Comparison of ENCODE assay signal across 17 cellular contexts in genomic region chr7:117347962-117348672, GRCh38.
DNase-seq lines count a peak whose midpoint lies in the region; ATAC-seq and TF ChIP-seq lines count a peak whose summit lies in the region.
"Had no signal": no experiment of that assay in that cellular context is flagged by ENCODE, and none has a peak within 500 bp of the region (broad histone marks: within the 10 kb centered on the region; RNA-seq: fewer than 3 reads in every experiment).

No MANE protein-coding gene starts in this region.

- no peak for DNase-seq in NCI-H69 (lab: John Stamatoyannopoulos, UW)
- DNase-seq in glomerular visceral epithelial cell (ENCODE audit: extremely low spot score): no peak
- DNase-seq in inferior parietal cortex (ENCODE audit: extremely low spot score): no peak
- no peak for DNase-seq in iPS-NIHi7 (ENCODE audit: extremely low spot score)
- DNase-seq: activated CD4-positive, alpha-beta T cell treated with anti-CD3 and anti-CD28 coated beads for 48 hours; brain microvascular endothelial cell; DMS 273 treated with DMSO at 0.1 percent for 48 hours; effector memory CD4-positive, alpha-beta T cell; gastrocnemius medialis; HFFc6; Kasumi-1; kidney; stimulated activated naive CD8-positive, alpha-beta T cell treated with anti-CD3 and anti-CD28 coated beads, Interleukin-15, amount 100 ng/mL, for 72 hours had no signal

- peak; percentile 85 for ATAC-seq in GM18505 (IDR thresholded peaks at IDR 0.05; ENCODE audit: unreplicated experiment)
- ATAC-seq in GM19467 (IDR thresholded peaks at IDR 0.05; ENCODE audit: unreplicated experiment): peak; percentile 91
- peak; percentile 95 for ATAC-seq in HG02852 (IDR thresholded peaks at IDR 0.05; ENCODE audit: unreplicated experiment)
- peak; percentile 71 for ATAC-seq in HG03460 (IDR thresholded peaks at IDR 0.05; ENCODE audit: unreplicated experiment)
- ATAC-seq: gastrocnemius medialis; stimulated activated naive CD8-positive, alpha-beta T cell treated with anti-CD3 and anti-CD28 coated beads, Interleukin-15, amount 100 ng/mL, for 72 hours had no signal

- no peak for TF ChIP-seq POLR2A in GM18505 (IDR thresholded peaks at IDR 0.05; ENCODE audit: borderline replicate concordance, extremely low read depth, insufficient read depth, insufficient read length)
